In genomic region chr20:35620818-35621559, GRCh38 we compare ENCODE assay signal across 22 cellular contexts. TPM values are rescaled to one million over a fixed set of nuclear protein-coding genes. Genes with fewer than 3 reads are reported as not detected.
DNase-seq lines count a peak whose midpoint lies in the region; ATAC-seq and TF ChIP-seq lines count a peak whose summit lies in the region.
"Had no signal": no experiment of that assay in that cellular context is flagged by ENCODE, and none has a peak within 500 bp of the region (broad histone marks: within the 10 kb centered on the region; RNA-seq: fewer than 3 reads in every experiment).

No MANE protein-coding gene starts in this region.

- peak overlapping the region; percentile 0 for H3K27ac Mint-ChIP-seq in memory B cell

- ATAC-seq in left cardiac atrium (no peak), memory B cell (ENCODE audit: low read depth) (no peak)
- ATAC-seq: effector memory CD8-positive, alpha-beta T cell had no signal

- H3K4me3 ChIP-seq in OCI-LY7 (ENCODE audit: low read depth, low read length, poor library complexity, severe bottlenecking), result no peak overlapping the region
- H3K4me3 ChIP-seq: prostate gland, tibial nerve had no signal

- DNase-seq in cardiac septum (ENCODE audit: low spot score), result peak; percentile 53
- DNase-seq in left cardiac atrium, result no peak
- DNase-seq in OCI-LY7 (ENCODE audit: low spot score), result no peak
- DNase-seq in memory B cell (ENCODE audit: low spot score in 2 of 2), result no peak
- no peak for DNase-seq in DMS53 treated with DMSO at 0.1 percent for 48 hours (lab: John Stamatoyannopoulos, UW; ENCODE audit: unreplicated experiment)
- DNase-seq in NCI-H1694 (lab: John Stamatoyannopoulos, UW), result no peak
- no peak for DNase-seq in NCI-H748 treated with DMSO at 0.1 percent for 48 hours (lab: John Stamatoyannopoulos, UW)
- DNase-seq: activated CD4-positive, alpha-beta T cell treated with anti-CD3 and anti-CD28 coated beads, Interleukin-2, amount 50 U/mL, for 1 hour; activated CD8-positive, alpha-beta memory T cell treated with anti-CD3 and anti-CD28 coated beads, Interleukin-2, amount 50 U/mL, for 4 hours; caudate nucleus; effector memory CD8-positive, alpha-beta T cell; H9; hypothalamus; mesenchymal stem cell; NCI-H1417 treated with DMSO at 0.1 percent for 48 hours; nucleus accumbens; stimulated activated CD4-positive, alpha-beta T cell treated with anti-CD3 and anti-CD28 coated beads, Interleukin-15, amount 100 ng/mL, for 24 hours; stimulated activated CD4-positive, alpha-beta T cell treated with anti-CD3 and anti-CD28 coated beads, Interleukin-4, amount 100 ng/mL, for 4 hours; T-helper 9 cell; WERI-Rb-1 had no signal

- H3K27me3 Mint-ChIP-seq in memory B cell, result no peaks in the 10 kb centered on the region
- H3K27me3 Mint-ChIP-seq: effector memory CD8-positive, alpha-beta T cell had no signal

- peaks cover 21% of the 10 kb centered on the region for H3K4me1 ChIP-seq in OCI-LY7 (ENCODE audit: insufficient read depth, low read length, poor library complexity, severe bottlenecking)

- CTCF ChIA-PET in OCI-LY7 (lab: Charles Lee; ENCODE audit: unreplicated experiment), result no interaction called here

- H3K4me2 ChIP-seq in OCI-LY7 (ENCODE audit: low read length), result peak overlapping the region; percentile 15; the same call in 1 of the 2 replicates

- no peak overlapping the region for H2AFZ ChIP-seq in OCI-LY7 (ENCODE audit: low read length)

- no peaks in the 10 kb centered on the region for H3K9me3 Mint-ChIP-seq in memory B cell
- H3K9me3 Mint-ChIP-seq: effector memory CD8-positive, alpha-beta T cell; H9 had no signal

- peaks cover 7% of the 10 kb centered on the region for H3K36me3 Mint-ChIP-seq in memory B cell

- H3K27ac ChIP-seq in OCI-LY7 (ENCODE audit: low read depth, low read length, poor library complexity, severe bottlenecking), result no peak overlapping the region
- H3K27ac ChIP-seq: prostate gland, tibial nerve, WERI-Rb-1 had no signal

- TF ChIP-seq CTCF in OCI-LY7 (conservative IDR thresholded peaks at IDR 0.05; ENCODE audit: low read length), result no peak

- H3K9me2 ChIP-seq in OCI-LY7 (ENCODE audit: insufficient read depth, low read length), result no peaks in the 10 kb centered on the region

- peaks cover 15% of the 10 kb centered on the region; the same call in 1 of the 2 replicates for H3K79me2 ChIP-seq in OCI-LY7 (ENCODE audit: insufficient read depth, low read depth, low read length)

- POLR2A ChIA-PET in OCI-LY7 (lab: Charles Lee), result interaction anchor here (0.6 to 1.9 kb wide), 2 partner anchors 28 to 43 kb away, joined by 4 read pairs; no protein-coding TSS in a partner anchor

- H4K20me1 ChIP-seq in OCI-LY7 (ENCODE audit: insufficient read depth, low read length), result no peaks in the 10 kb centered on the region

- H3K36me3 ChIP-seq in OCI-LY7 (ENCODE audit: insufficient read depth, low read length), result peaks cover 42% of the 10 kb centered on the region

- H3K4me3 Mint-ChIP-seq in memory B cell, result no peak overlapping the region

- no TSS peak for BruUV-seq in OCI-LY7 (replicated peaks; lab: Mats Ljungman, UMichigan)

- no peaks in the 10 kb centered on the region for H3K9me3 ChIP-seq in OCI-LY7 (ENCODE audit: low read length)
- H3K9me3 ChIP-seq: prostate gland, tibial nerve had no signal

- intact Hi-C loops in cardiac septum (cut with DNase I), result no loop called here
- intact Hi-C loops in left cardiac atrium (cut with DNase I), result no loop called here
- intact Hi-C loops in OCI-LY7 (cut with micrococcal nuclease; ENCODE audit: unreplicated experiment), result loop anchor here (5.0 kb wide), 1 partner anchor 261 kb away; no protein-coding TSS in a partner anchor

- peaks cover 15% of the 10 kb centered on the region for H3K4me1 Mint-ChIP-seq in memory B cell

RNA-seq across cellular contexts. Expression of gene SPAG4, which starts 5.4 kb away (rescaled TPM):
- total RNA-seq in cardiac septum (3.5 TPM), left cardiac atrium (1 to 10 TPM; 2.5 to 6.0 TPM), OCI-LY7 (2022) (58.2 and 64.2 TPM in 2 replicates)
- 12.1 and 24.7 TPM in 2 replicates for total RNA-seq in OCI-LY7 (2014; rRNA removed; shearing (Covaris generic))

RNA-seq across cellular contexts. Expression of gene CPNE1, which starts 43.7 kb away (rescaled TPM):
- 77.9 TPM for total RNA-seq in cardiac septum
- total RNA-seq in left cardiac atrium, result 10 to 100 TPM; 69.1 to 84.1 TPM
- total RNA-seq in OCI-LY7 (2014; rRNA removed; shearing (Covaris generic)), result 83.3 and 83.7 TPM in 2 replicates
- total RNA-seq in OCI-LY7 (2022), result 193 and 202 TPM in 2 replicates

RNA-seq across cellular contexts. Expression of gene RBM12, which starts 43.7 kb away (rescaled TPM):
- 44.4 TPM for total RNA-seq in cardiac septum
- 10 to 100 TPM; 44.6 to 62.7 TPM for total RNA-seq in left cardiac atrium
- total RNA-seq in OCI-LY7 (2014; rRNA removed; shearing (Covaris generic)), result 63.8 and 66.3 TPM in 2 replicates
- total RNA-seq in OCI-LY7 (2022), result 152 and 160 TPM in 2 replicates
